ENCODE assay signal across 20 cellular contexts in the genomic region with DNA sequence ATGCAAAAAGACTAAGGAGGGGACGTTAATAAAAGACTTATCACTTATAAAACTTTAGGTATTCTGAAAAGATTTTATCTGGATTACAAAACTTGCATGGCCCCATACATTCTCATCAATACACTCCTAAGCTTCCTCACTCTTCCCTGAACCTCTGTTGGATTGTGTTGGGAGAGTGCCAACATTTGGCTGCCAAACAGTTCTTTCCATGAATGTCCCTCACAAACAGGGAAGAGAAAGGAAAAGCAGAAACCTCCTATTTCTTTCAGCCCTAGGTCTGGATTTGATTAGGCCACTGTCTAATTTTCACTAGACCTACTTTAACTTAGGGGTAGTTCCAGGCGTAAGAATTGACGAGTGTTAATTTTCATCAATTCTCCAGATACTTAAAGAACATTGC. TPM values are rescaled to one million over a fixed set of nuclear protein-coding genes. Genes with fewer than 3 reads are reported as not detected.
"Had no signal": no experiment of that assay in that cellular context is flagged by ENCODE, and none has a peak within 500 bp of the region (broad histone marks: within the 10 kb centered on the region; RNA-seq: fewer than 3 reads in every experiment).

No MANE protein-coding gene starts in this region.

- H3K27me3 ChIP-seq: testis, tibial nerve had no signal

- H3K36me3 ChIP-seq: gastrocnemius medialis, heart right ventricle, neutrophil, right lobe of liver, upper lobe of right lung had no signal

- ATAC-seq: effector memory CD8-positive, alpha-beta T cell; gastrocnemius medialis; heart right ventricle; left lobe of liver; mucosa of descending colon; naive thymus-derived CD8-positive, alpha-beta T cell; psoas muscle; right lobe of liver; stimulated activated naive B cell treated with anti-CD40 and anti-IgM and Interleukin-4, amounts not matched to agents 10 μg/mL and 1 μg/mL and 100 μg/mL, for 72 hours; stimulated activated naive CD8-positive, alpha-beta T cell treated with anti-CD3 and anti-CD28 coated beads, Interleukin-15, amount 100 ng/mL, for 72 hours; upper lobe of right lung had no signal

- H3K4me1 ChIP-seq: gastrocnemius medialis, heart right ventricle, psoas muscle, testis, tibial nerve, upper lobe of right lung had no signal

- H3K9me3 ChIP-seq: gastrocnemius medialis, heart right ventricle, mucosa of descending colon, neutrophil, psoas muscle, right lobe of liver, testis, tibial nerve, upper lobe of right lung had no signal

- H3K27ac ChIP-seq: gastrocnemius medialis, heart right ventricle, neutrophil, psoas muscle, right lobe of liver, skin epidermis, testis, tibial nerve, upper lobe of right lung had no signal

- H3K4me3 ChIP-seq: gastrocnemius medialis, heart right ventricle, mucosa of descending colon, psoas muscle, right lobe of liver, skin epidermis, testis, tibial nerve, upper lobe of right lung had no signal

- DNase-seq: cortex of kidney; effector memory CD8-positive, alpha-beta T cell; gastrocnemius medialis; heart right ventricle; islet precursor cell; mucosa of descending colon; naive thymus-derived CD8-positive, alpha-beta T cell; psoas muscle; retina; right lobe of liver; stimulated activated CD4-positive, alpha-beta T cell treated with anti-CD3 and anti-CD28 coated beads, Interleukin-2, amount 100 ng/mL, for 24 hours; stimulated activated CD4-positive, alpha-beta T cell treated with anti-CD3 and anti-CD28 coated beads, Interleukin-4, amount 100 ng/mL, for 4 hours; stimulated activated naive B cell treated with anti-CD40 and anti-IgM and Interleukin-4, amounts not matched to agents 10 μg/mL and 1 μg/mL and 100 μg/mL, for 72 hours; stimulated activated naive CD8-positive, alpha-beta T cell treated with anti-CD3 and anti-CD28 coated beads, Interleukin-15, amount 100 ng/mL, for 72 hours; testis; upper lobe of right lung had no signal

RNA-seq across cellular contexts. Expression of a gene that starts 11.7 kb away (rescaled TPM):
- total RNA-seq: naive thymus-derived CD8-positive, alpha-beta T cell; right lobe of liver had no signal
